Comparison of ENCODE assay signal across 8 cellular contexts in genomic region chr22:26903030-26903856, GRCh38.
A peak's percentile ranks its signal among the peaks of the same experiment; 100 is the strongest.
DNase-seq lines count a peak whose midpoint lies in the region; TF ChIP-seq lines count a peak whose summit lies in the region.

No MANE protein-coding gene starts in this region.

- H3K27me3 ChIP-seq in Peyer's patch, result no peaks in the 10 kb centered on the region
- H3K27me3 ChIP-seq in right atrium auricular region, result no peaks in the 10 kb centered on the region
- H3K27me3 ChIP-seq in colonic mucosa, result peaks cover 10% of the 10 kb centered on the region

- in situ Hi-C loops in GM13976 (cut with MboI; ENCODE audit: low sequenced_read_pairs, unreplicated experiment), result no loop called here

- H3K9ac ChIP-seq in colonic mucosa (ENCODE audit: low read depth in 2 of 2, low read length in 2 of 2), result peak overlapping the region in 1 of 2 donors; percentile 24

- H3K27ac ChIP-seq in Peyer's patch, result no peak overlapping the region
- no peak overlapping the region for H3K27ac ChIP-seq in right atrium auricular region
- no peak overlapping the region for H3K27ac ChIP-seq in colonic mucosa

- H3K4me3 ChIP-seq in Peyer's patch (peak overlapping the region in 3 of 4 donors; percentile 12 to 27 (median 27)), right atrium auricular region (peak overlapping the region; percentile 7 to 23), colonic mucosa (no peak overlapping the region)

- no peak overlapping the region for H3K27ac Mint-ChIP-seq in progenitor cell of endocrine pancreas

- H3K36me3 Mint-ChIP-seq in progenitor cell of endocrine pancreas (ENCODE audit: insufficient read depth), result no peaks in the 10 kb centered on the region

- TF ChIP-seq CTCF in GM13976 (IDR thresholded peaks at IDR 0.05; ENCODE audit: borderline replicate concordance, control extremely low read depth, extremely low read depth, insufficient read depth, missing control alignments), result no peak
- no peak for TF ChIP-seq CTCF in Peyer's patch (IDR thresholded peaks at IDR 0.05)
- no peak for TF ChIP-seq CTCF in right atrium auricular region (IDR thresholded peaks at IDR 0.05)
- TF ChIP-seq CTCF in progenitor cell of endocrine pancreas (IDR thresholded peaks at IDR 0.05; ENCODE audit: unreplicated experiment), result no peak
- TF ChIP-seq CTCF in colonic mucosa (IDR thresholded peaks at IDR 0.05), result no peak

- intact Hi-C loops in colonic mucosa (cut with DNase I), result no loop called here

- peak overlapping the region; percentile 58 for H3K4me3 Mint-ChIP-seq in progenitor cell of endocrine pancreas (ENCODE audit: low read depth)

- H3K4me1 Mint-ChIP-seq in progenitor cell of endocrine pancreas (ENCODE audit: low read depth), result peaks cover 10% of the 10 kb centered on the region

- H3K36me3 ChIP-seq in Peyer's patch (no peaks in the 10 kb centered on the region), right atrium auricular region (no peaks in the 10 kb centered on the region), colonic mucosa (no peaks in the 10 kb centered on the region)

- DNase-seq in GM13976 (ENCODE audit: low spot score) (peak; percentile 40), Peyer's patch (peak; percentile 19 to 59 (median 54)), right atrium auricular region (ENCODE audit: low spot score) (no peak), progenitor cell of endocrine pancreas (ENCODE audit: low spot score, unreplicated experiment) (no peak), islet precursor cell (no peak), DMS53 (lab: John Stamatoyannopoulos, UW) (no peak), AG08395 (ENCODE audit: low spot score) (no peak), colonic mucosa (no peak)

- peaks cover 65% of the 10 kb centered on the region for H3K27me3 Mint-ChIP-seq in progenitor cell of endocrine pancreas

- TF ChIP-seq POLR2A in Peyer's patch (IDR thresholded peaks at IDR 0.05), result no peak

- H3K9me3 ChIP-seq in Peyer's patch (no peaks in the 10 kb centered on the region), right atrium auricular region (no peaks in the 10 kb centered on the region), colonic mucosa (no peaks in the 10 kb centered on the region)

- H3K4me1 ChIP-seq in Peyer's patch, result peaks cover 0 to 10% (median 3%) of the 10 kb centered on the region in 4 donors
- H3K4me1 ChIP-seq in right atrium auricular region, result peaks cover 0 to 12% of the 10 kb centered on the region in 2 donors
- no peaks in the 10 kb centered on the region for H3K4me1 ChIP-seq in colonic mucosa

- H3K9me3 Mint-ChIP-seq in progenitor cell of endocrine pancreas (ENCODE audit: low read depth), result peaks cover under 1% of the 10 kb centered on the region

Comparison
In these comparisons a context has a peak if more than half of its experiments do, and no peak if none do; other contexts are left out.
1. DNase-seq: peak in GM13976 (single experiment) and Peyer's patch (3 of 3); none in right atrium auricular region (single experiment), progenitor cell of endocrine pancreas (single experiment), islet precursor cell (single experiment), DMS53 (single experiment), AG08395 (single experiment) and colonic mucosa (single experiment).